13 cellular contexts compared by ENCODE assay signal in the genomic region with DNA sequence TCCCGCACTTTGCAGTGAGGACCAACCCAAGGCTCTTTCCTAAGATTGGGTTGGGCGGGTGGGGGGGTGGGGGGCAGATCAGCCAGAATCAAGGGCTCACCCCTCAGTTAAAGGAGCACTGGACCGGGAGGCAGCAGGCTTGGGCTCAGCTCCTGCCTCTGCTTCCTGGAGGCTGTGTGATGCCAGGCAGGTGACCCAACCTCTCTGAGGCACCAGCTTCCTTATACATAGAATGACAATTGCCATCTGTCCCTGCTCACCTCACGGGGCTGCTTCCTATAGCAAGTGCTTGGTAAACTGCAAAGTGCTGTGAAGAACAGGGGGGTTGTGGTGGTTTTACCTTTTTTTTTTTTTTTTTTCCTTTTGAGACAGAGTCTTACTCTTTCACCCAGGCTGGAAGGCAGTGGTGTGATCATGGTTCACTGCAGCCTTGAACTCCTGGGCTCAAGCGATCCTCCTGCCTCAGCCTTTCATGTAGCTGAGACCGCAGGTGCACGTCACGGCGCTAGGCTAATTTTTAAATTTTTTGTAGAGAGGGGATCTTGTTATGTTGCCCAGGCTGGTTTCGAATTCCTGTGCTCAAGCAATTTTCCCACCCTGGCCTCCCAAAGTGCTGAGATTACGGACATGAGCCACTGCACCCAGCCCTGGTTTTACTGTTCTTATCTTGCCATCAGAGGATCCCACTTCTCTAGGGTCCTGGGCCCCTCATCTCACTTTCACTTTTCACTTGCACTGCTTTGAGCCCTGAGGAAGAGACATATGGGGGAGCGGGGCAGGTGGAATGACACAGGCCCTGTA. TPM values are rescaled to one million over a fixed set of nuclear protein-coding genes. Genes with fewer than 3 reads are reported as not detected.
DNase-seq lines count a peak whose midpoint lies in the region; ATAC-seq and TF ChIP-seq lines count a peak whose summit lies in the region.
"Had no signal": no experiment of that assay in that cellular context is flagged by ENCODE, and none has a peak within 500 bp of the region (broad histone marks: within the 10 kb centered on the region; RNA-seq: fewer than 3 reads in every experiment).

No MANE protein-coding gene starts in this region.

- intact Hi-C loops in Right ventricle myocardium inferior (cut with DNase I), result no loop called here
- intact Hi-C loops in esophagus muscularis mucosa (cut with DNase I), result no loop called here

- 90% methylated on average over 11 of the region's 12 CpGs for whole genome bisulfite sequencing in esophagus muscularis mucosa
- 38% methylated on average over 12 of the region's 12 CpGs for WGBS in thymus

- TF ChIP-seq POLR2A in esophagus muscularis mucosa (IDR thresholded peaks at IDR 0.05; ENCODE audit: low read depth), result no peak

- peaks cover 0 to 3% of the 10 kb centered on the region in 2 donors for H3K27me3 Mint-ChIP-seq in T-cell

- POLR2A ChIA-PET in T-cell (lab: Charles Lee), result interaction anchor here in 1 of 2 donors (0.7 kb wide), 1 partner anchor 10 kb away, joined by 9 read pairs; no protein-coding TSS in a partner anchor

- no peak overlapping the region for H3K27ac ChIP-seq in right atrium auricular region
- peak overlapping the region; percentile 73 to 90 (median 87) for H3K27ac ChIP-seq in esophagus muscularis mucosa (replicated peaks in 1 of 4)
- H3K27ac ChIP-seq in thymus (ENCODE audit: low read depth), result peak overlapping the region; percentile 64

- peaks cover 16 to 36% (median 36%) of the 10 kb centered on the region in 3 donors for H3K4me1 Mint-ChIP-seq in T-cell

- peak overlapping the region; percentile 79 to 81 for H3K27ac Mint-ChIP-seq in T-cell

- H3K4me3 ChIP-seq in right atrium auricular region, result no peak overlapping the region
- no peak overlapping the region for H3K4me3 ChIP-seq in esophagus muscularis mucosa
- H3K4me3 ChIP-seq in thymus (ENCODE audit: low read length), result no peak overlapping the region

- no peaks in the 10 kb centered on the region for H3K36me3 Mint-ChIP-seq in T-cell

- peak; percentile 13 for DNase-seq in Right ventricle myocardium inferior (ENCODE audit: missing footprints)
- DNase-seq in right atrium auricular region (ENCODE audit: low spot score), result no peak
- peak in 10 of 34 experiments; percentile 18 to 53 (median 34) for DNase-seq in T-cell
- no peak for DNase-seq in esophagus muscularis mucosa (ENCODE audit: extremely low spot score)
- no peak for DNase-seq in NCI-H2196 treated with DMSO at 0.1 percent for 48 hours (lab: John Stamatoyannopoulos, UW; ENCODE audit: unreplicated experiment)
- no peak for DNase-seq in NCI-H510A treated with DMSO at 0.1 percent for 48 hours (lab: John Stamatoyannopoulos, UW)
- no peak for DNase-seq in NCI-H1105 treated with DMSO at 0.1 percent for 48 hours (lab: John Stamatoyannopoulos, UW)
- DNase-seq: AML-193, erythroblast, NCI-H1105 had no signal

- no peak for TF ChIP-seq EP300 in esophagus muscularis mucosa (IDR thresholded peaks at IDR 0.05)

- no peaks in the 10 kb centered on the region for H3K9me3 Mint-ChIP-seq in T-cell

- peak overlapping the region; percentile 57 to 70 (median 63) for H3K4me3 Mint-ChIP-seq in T-cell

- TF ChIP-seq CTCF in right atrium auricular region (IDR thresholded peaks at IDR 0.05) (no peak), esophagus muscularis mucosa (IDR thresholded peaks at IDR 0.05) (no peak)

- CTCF ChIA-PET in T-cell (lab: Charles Lee), result interaction anchor here in 1 of 2 donors (0.6 kb wide), 1 partner anchor 59 kb away, joined by 3 read pairs; no protein-coding TSS in a partner anchor

- H3K27me3 ChIP-seq in right atrium auricular region (no peaks in the 10 kb centered on the region), esophagus muscularis mucosa (no peaks in the 10 kb centered on the region), thymus (ENCODE audit: control insufficient read depth, insufficient read depth) (no peaks in the 10 kb centered on the region)

- no peak for ATAC-seq in Right ventricle myocardium inferior
- ATAC-seq in T-cell (replicated peaks in 1 of 4), result peak in 3 of 4 experiments; percentile 60 to 85 (median 66)

- H3K4me1 ChIP-seq in right atrium auricular region, result peaks cover 0 to 31% of the 10 kb centered on the region in 2 donors
- H3K4me1 ChIP-seq in esophagus muscularis mucosa, result peaks cover 38 to 97% (median 91%) of the 10 kb centered on the region in 4 donors
- H3K4me1 ChIP-seq in thymus (ENCODE audit: control insufficient read depth, insufficient read depth, low read length), result peaks cover 24% of the 10 kb centered on the region

- H3K9me3 ChIP-seq in right atrium auricular region (no peaks in the 10 kb centered on the region), esophagus muscularis mucosa (no peaks in the 10 kb centered on the region), thymus (ENCODE audit: control insufficient read depth) (no peaks in the 10 kb centered on the region)

- H3K36me3 ChIP-seq in right atrium auricular region, result no peaks in the 10 kb centered on the region
- H3K36me3 ChIP-seq in esophagus muscularis mucosa, result no peaks in the 10 kb centered on the region
- no peaks in the 10 kb centered on the region for H3K36me3 ChIP-seq in thymus (ENCODE audit: control insufficient read depth, insufficient read depth)

RNA-seq across cellular contexts. Expression of gene KCNQ4, which starts 11.5 kb away (rescaled TPM):
- total RNA-seq in Right ventricle myocardium inferior, result 2.8 TPM
- 1 to 10 TPM; 1.0 to 1.7 TPM for total RNA-seq in right atrium auricular region
- under 1 TPM; 0.10 to 0.35 (median 0.26) TPM for total RNA-seq in T-cell
- total RNA-seq in esophagus muscularis mucosa, result 10 to 100 TPM in 3 of 4 donors, 1 to 10 TPM in 1; 9.3 to 22.0 (median 17.1) TPM
- polyA plus RNA-seq in thymus, result 1.1 TPM
- total RNA-seq: lung microvascular endothelial cell, RPMI7951 had no signal

Comparison
In these comparisons a context has a peak if more than half of its experiments do, and no peak if none do; other contexts are left out.
1. H3K27ac ChIP-seq: peak in esophagus muscularis mucosa (4 of 4) and thymus (single experiment); none in right atrium auricular region (0 of 2).